10 cellular contexts compared by ENCODE assay signal in the genomic region with DNA sequence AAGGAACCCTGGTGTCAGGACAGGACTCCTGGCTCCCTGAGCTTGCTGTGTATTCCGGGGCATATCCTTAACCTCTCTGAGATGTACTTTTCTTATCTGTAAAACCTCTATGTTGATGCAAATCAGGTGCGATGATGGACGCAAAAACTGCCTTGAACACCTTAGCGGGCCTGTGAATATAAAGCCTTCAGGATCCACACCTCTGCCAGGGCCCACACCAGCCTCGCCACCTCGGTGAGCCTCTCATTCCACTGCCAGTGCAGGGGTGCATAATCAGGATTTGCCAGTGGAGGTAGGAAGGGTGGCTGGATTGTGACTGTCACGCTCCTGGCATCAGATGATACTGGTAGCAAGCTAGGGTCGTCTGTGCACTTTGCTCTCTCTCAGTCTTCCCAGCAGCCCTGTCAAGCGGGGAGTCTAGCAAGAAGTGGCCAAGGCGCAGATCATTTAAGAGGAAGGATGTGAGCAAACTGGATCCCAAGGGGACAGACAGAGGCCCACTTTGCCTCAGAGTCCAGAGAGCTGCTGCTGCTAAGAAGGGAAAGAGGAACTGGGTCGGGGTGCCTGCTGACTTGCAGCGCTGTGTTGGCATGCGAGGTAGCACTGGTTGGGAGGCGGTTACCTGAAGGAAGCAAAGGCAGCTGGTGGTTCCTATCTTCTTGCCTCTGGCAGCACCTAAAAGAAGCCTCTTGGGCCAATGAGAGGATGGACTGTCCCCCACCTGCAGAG. TPM values are rescaled to one million over a fixed set of nuclear protein-coding genes. Genes with fewer than 3 reads are reported as not detected.
DNase-seq lines count a peak whose midpoint lies in the region; ATAC-seq and TF ChIP-seq lines count a peak whose summit lies in the region.
"Had no signal": no experiment of that assay in that cellular context is flagged by ENCODE, and none has a peak within 500 bp of the region (broad histone marks: within the 10 kb centered on the region; RNA-seq: fewer than 3 reads in every experiment).

No MANE protein-coding gene starts in this region.

- no peak for TF ChIP-seq CTCF in endothelial cell (IDR thresholded peaks at IDR 0.05; ENCODE audit: unreplicated experiment)

- peak overlapping the region; percentile 88 for H3K27ac Mint-ChIP-seq in activated T-cell treated with anti-CD3 and anti-CD28 coated beads, Interleukin-2, amount 50 U/mL, for 24 hours
- peak overlapping the region; percentile 18 for H3K27ac Mint-ChIP-seq in activated naive CD8-positive, alpha-beta T cell treated with anti-CD3 and anti-CD28 coated beads, Interleukin-2, amount 50 U/mL, for 24 hours
- no peak overlapping the region for H3K27ac Mint-ChIP-seq in stimulated activated memory B cell treated with anti-CD40 and anti-IgM and Interleukin-4, amounts not matched to agents 10 μg/mL and 1 μg/mL and 100 μg/mL, for 72 hours
- no peak overlapping the region for H3K27ac Mint-ChIP-seq in endothelial cell (ENCODE audit: unreplicated experiment)

- H3K4me1 Mint-ChIP-seq in activated T-cell treated with anti-CD3 and anti-CD28 coated beads, Interleukin-2, amount 50 U/mL, for 24 hours (ENCODE audit: low read depth): peaks cover 98% of the 10 kb centered on the region
- H3K4me1 Mint-ChIP-seq in activated naive CD8-positive, alpha-beta T cell treated with anti-CD3 and anti-CD28 coated beads, Interleukin-2, amount 50 U/mL, for 24 hours: peaks cover 87% of the 10 kb centered on the region
- peaks cover 77% of the 10 kb centered on the region for H3K4me1 Mint-ChIP-seq in stimulated activated memory B cell treated with anti-CD40 and anti-IgM and Interleukin-4, amounts not matched to agents 10 μg/mL and 1 μg/mL and 100 μg/mL, for 72 hours
- H3K4me1 Mint-ChIP-seq in endothelial cell (ENCODE audit: unreplicated experiment): peaks cover 7% of the 10 kb centered on the region

- no peak for ATAC-seq in activated naive CD8-positive, alpha-beta T cell treated with anti-CD3 and anti-CD28 coated beads, Interleukin-2, amount 50 U/mL, for 24 hours
- ATAC-seq in stimulated activated memory B cell treated with anti-CD40 and anti-IgM and Interleukin-4, amounts not matched to agents 10 μg/mL and 1 μg/mL and 100 μg/mL, for 72 hours: peak; percentile 96

- H3K4me3 Mint-ChIP-seq in activated T-cell treated with anti-CD3 and anti-CD28 coated beads, Interleukin-2, amount 50 U/mL, for 24 hours: no peak overlapping the region
- H3K4me3 Mint-ChIP-seq in activated naive CD8-positive, alpha-beta T cell treated with anti-CD3 and anti-CD28 coated beads, Interleukin-2, amount 50 U/mL, for 24 hours: no peak overlapping the region
- peak overlapping the region; percentile 34 for H3K4me3 Mint-ChIP-seq in stimulated activated memory B cell treated with anti-CD40 and anti-IgM and Interleukin-4, amounts not matched to agents 10 μg/mL and 1 μg/mL and 100 μg/mL, for 72 hours
- no peak overlapping the region for H3K4me3 Mint-ChIP-seq in endothelial cell (ENCODE audit: unreplicated experiment)

- DNase-seq in activated T-cell treated with anti-CD3 and anti-CD28 coated beads, Interleukin-2, amount 50 U/mL, for 24 hours: peak; percentile 32
- no peak for DNase-seq in activated T-cell treated with anti-CD3 and anti-CD28 coated beads, Interleukin-2, amount 50 U/mL, for 1 hour
- DNase-seq in KG1 (lab: John Stamatoyannopoulos, UW): peak; percentile 46
- no peak for DNase-seq in activated naive CD8-positive, alpha-beta T cell treated with anti-CD3 and anti-CD28 coated beads, Interleukin-2, amount 50 U/mL, for 24 hours
- DNase-seq in NCI-H82 treated with DMSO at 0.1 percent for 48 hours (lab: John Stamatoyannopoulos, UW; ENCODE audit: unreplicated experiment): no peak
- DNase-seq in endothelial cell (ENCODE audit: low spot score): no peak
- no peak for DNase-seq in NCI-H526 (lab: John Stamatoyannopoulos, UW)
- DNase-seq: activated CD4-positive, alpha-beta T cell treated with anti-CD3 and anti-CD28 coated beads, Interleukin-2, amount 50 U/mL, for 48 hours; NCI-H1105 treated with DMSO at 0.1 percent for 48 hours had no signal

- H3K9me3 Mint-ChIP-seq in activated T-cell treated with anti-CD3 and anti-CD28 coated beads, Interleukin-2, amount 50 U/mL, for 24 hours: no peaks in the 10 kb centered on the region
- H3K9me3 Mint-ChIP-seq in activated naive CD8-positive, alpha-beta T cell treated with anti-CD3 and anti-CD28 coated beads, Interleukin-2, amount 50 U/mL, for 24 hours: no peaks in the 10 kb centered on the region
- H3K9me3 Mint-ChIP-seq in stimulated activated memory B cell treated with anti-CD40 and anti-IgM and Interleukin-4, amounts not matched to agents 10 μg/mL and 1 μg/mL and 100 μg/mL, for 72 hours: no peaks in the 10 kb centered on the region
- H3K9me3 Mint-ChIP-seq in endothelial cell (ENCODE audit: unreplicated experiment): no peaks in the 10 kb centered on the region

- H3K27me3 Mint-ChIP-seq in activated T-cell treated with anti-CD3 and anti-CD28 coated beads, Interleukin-2, amount 50 U/mL, for 24 hours: no peaks in the 10 kb centered on the region
- H3K27me3 Mint-ChIP-seq in activated naive CD8-positive, alpha-beta T cell treated with anti-CD3 and anti-CD28 coated beads, Interleukin-2, amount 50 U/mL, for 24 hours: peaks cover 2% of the 10 kb centered on the region
- no peaks in the 10 kb centered on the region for H3K27me3 Mint-ChIP-seq in stimulated activated memory B cell treated with anti-CD40 and anti-IgM and Interleukin-4, amounts not matched to agents 10 μg/mL and 1 μg/mL and 100 μg/mL, for 72 hours
- no peaks in the 10 kb centered on the region for H3K27me3 Mint-ChIP-seq in endothelial cell (ENCODE audit: unreplicated experiment)

- H3K36me3 Mint-ChIP-seq in activated T-cell treated with anti-CD3 and anti-CD28 coated beads, Interleukin-2, amount 50 U/mL, for 24 hours (ENCODE audit: low read depth): peaks cover 52% of the 10 kb centered on the region
- H3K36me3 Mint-ChIP-seq in activated naive CD8-positive, alpha-beta T cell treated with anti-CD3 and anti-CD28 coated beads, Interleukin-2, amount 50 U/mL, for 24 hours (ENCODE audit: low read depth): peaks cover 11% of the 10 kb centered on the region
- H3K36me3 Mint-ChIP-seq in stimulated activated memory B cell treated with anti-CD40 and anti-IgM and Interleukin-4, amounts not matched to agents 10 μg/mL and 1 μg/mL and 100 μg/mL, for 72 hours: peaks cover 23% of the 10 kb centered on the region
- no peaks in the 10 kb centered on the region for H3K36me3 Mint-ChIP-seq in endothelial cell (ENCODE audit: low read depth, unreplicated experiment)

RNA-seq across cellular contexts. Expression of gene SMAD3, which starts 27.9 kb away (rescaled TPM):
- 8.2 TPM for total RNA-seq in endothelial cell (ENCODE audit: unreplicated experiment)

Comparison
In these comparisons a context has a peak if more than half of its experiments do, and no peak if none do; other contexts are left out.
1. DNase-seq: peak in activated T-cell treated with anti-CD3 and anti-CD28 coated beads, Interleukin-2, amount 50 U/mL, for 24 hours (single experiment) and KG1 (single experiment); none in activated T-cell treated with anti-CD3 and anti-CD28 coated beads, Interleukin-2, amount 50 U/mL, for 1 hour (single experiment), activated naive CD8-positive, alpha-beta T cell treated with anti-CD3 and anti-CD28 coated beads, Interleukin-2, amount 50 U/mL, for 24 hours (single experiment), NCI-H82 treated with DMSO at 0.1 percent for 48 hours (single experiment), endothelial cell (single experiment) and NCI-H526 (0 of 2).
2. H3K27ac Mint-ChIP-seq: peak in activated T-cell treated with anti-CD3 and anti-CD28 coated beads, Interleukin-2, amount 50 U/mL, for 24 hours (single experiment) and activated naive CD8-positive, alpha-beta T cell treated with anti-CD3 and anti-CD28 coated beads, Interleukin-2, amount 50 U/mL, for 24 hours (single experiment); none in stimulated activated memory B cell treated with anti-CD40 and anti-IgM and Interleukin-4, amounts not matched to agents 10 μg/mL and 1 μg/mL and 100 μg/mL, for 72 hours (single experiment) and endothelial cell (single experiment).